1 cellular context compared by ENCODE assay signal in the genomic region with DNA sequence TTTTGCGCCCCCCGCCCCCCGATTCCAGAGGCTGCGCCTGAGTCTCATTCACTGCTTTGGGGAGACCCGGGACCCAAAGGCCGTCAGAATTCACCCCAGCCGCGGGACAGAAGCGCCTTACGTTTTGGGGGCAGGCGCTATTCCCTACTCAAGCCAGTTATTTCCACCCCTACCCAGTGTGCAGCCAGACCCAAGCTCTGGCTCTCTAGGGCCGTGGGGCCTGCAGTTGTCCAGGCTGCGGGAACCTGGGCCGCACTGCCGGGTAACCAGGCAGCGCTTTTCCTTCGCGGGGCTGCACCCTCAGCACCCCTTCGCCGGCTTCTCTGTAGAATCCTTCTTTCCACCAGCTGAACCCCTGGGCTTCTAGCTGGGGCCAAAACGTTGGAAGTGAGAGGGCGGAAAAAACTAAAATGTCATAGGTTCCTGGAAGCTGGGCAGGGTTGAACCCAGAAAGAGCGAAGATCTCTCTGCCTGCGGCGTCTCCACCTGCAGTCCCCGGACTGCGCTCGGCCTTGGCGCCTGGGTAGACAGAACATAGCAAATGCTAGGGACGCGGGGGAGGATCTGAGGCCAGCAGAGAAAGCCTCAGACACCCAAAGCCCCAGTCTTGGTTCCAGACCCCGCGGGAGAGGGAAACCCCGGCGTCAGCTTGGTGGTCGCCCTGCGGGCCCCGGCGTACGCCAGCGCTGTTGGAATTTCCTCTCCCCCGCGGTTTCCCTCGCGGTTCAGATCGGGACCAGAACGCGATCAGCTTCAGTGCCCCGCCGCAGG.
TF ChIP-seq lines count a peak whose summit lies in the region.

No MANE protein-coding gene starts in this region.

TF ChIP-seq in GM23338, 12 proteins besides CTCF, POLR2A, EP300 and RAD21 (continued from another document):
- no peak for TF ChIP-seq REST (IDR thresholded peaks at IDR 0.05; ENCODE audit: unreplicated experiment)
